ENCODE assay signal across 22 cellular contexts in the genomic region with DNA sequence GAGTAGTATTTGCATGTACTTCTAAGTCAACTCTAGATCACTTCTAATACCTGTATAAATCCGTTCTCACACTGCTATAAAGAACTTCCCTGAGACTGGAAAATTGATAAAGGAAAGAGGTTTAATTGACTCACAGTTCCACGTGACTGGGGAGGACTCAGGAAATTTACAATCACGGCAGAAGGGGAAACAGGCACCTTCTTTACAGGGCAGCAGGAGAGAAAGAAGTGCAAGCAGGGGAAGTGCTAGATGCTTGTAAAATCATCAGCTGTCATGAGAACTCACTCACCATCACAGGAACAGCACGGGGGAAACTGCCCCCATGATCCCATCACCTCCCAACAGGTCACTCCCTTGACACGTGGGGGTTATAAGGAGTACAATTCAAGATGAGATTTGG.
"Had no signal": no experiment of that assay in that cellular context is flagged by ENCODE, and none has a peak within 500 bp of the region (broad histone marks: within the 10 kb centered on the region; RNA-seq: fewer than 3 reads in every experiment).

No MANE protein-coding gene starts in this region.

- H3K27ac ChIP-seq: esophagus muscularis mucosa, left lung, parathyroid adenoma, right atrium auricular region, spleen, tibial nerve had no signal

- DNase-seq: activated CD4-positive, alpha-beta T cell treated with anti-CD3 and anti-CD28 coated beads, Interleukin-2, amount 50 U/mL, for 1 hour; activated CD8-positive, alpha-beta memory T cell treated with anti-CD3 and anti-CD28 coated beads, Interleukin-2, amount 10 ng/mL, durations not matched to agents 7 days and 5 days; activated CD8-positive, alpha-beta T cell treated with anti-CD3 and anti-CD28 coated beads, Interleukin-2, amount 10 ng/mL, durations not matched to agents 7 days and 5 days; activated naive CD4-positive, alpha-beta T cell; activated T-cell treated with anti-CD3 and anti-CD28 coated beads, Interleukin-2, amount 50 U/mL, for 72 hours; effector CD4-positive, alpha-beta T cell; kidney glomerular epithelial cell; left lung; naive B cell; nucleus accumbens; spleen; stimulated activated naive CD4-positive, alpha-beta T cell treated with Interleukin-2 at 50 U/mL for 16 hours; T-helper 2 cell had no signal

- H3K4me3 ChIP-seq: esophagus muscularis mucosa, left lung, lung, right atrium auricular region, spleen, tibial nerve had no signal

- H3K79me2 ChIP-seq: parathyroid adenoma had no signal

- H3K36me3 ChIP-seq: esophagus muscularis mucosa, left lung, right atrium auricular region, spleen, tibial nerve had no signal

- ATAC-seq: activated CD8-positive, alpha-beta memory T cell treated with anti-CD3 and anti-CD28 coated beads, Interleukin-2, amount 10 ng/mL, durations not matched to agents 7 days and 5 days; activated CD8-positive, alpha-beta T cell treated with anti-CD3 and anti-CD28 coated beads, Interleukin-2, amount 10 ng/mL, durations not matched to agents 7 days and 5 days; activated naive CD4-positive, alpha-beta T cell treated with anti-CD3 and anti-CD28 coated beads, Interleukin-2, amount 50 U/mL, for 72 hours; activated T-cell treated with anti-CD3 and anti-CD28 coated beads, Interleukin-2, amount 50 U/mL, for 72 hours; left lung; WTC11 had no signal

- FAIRE-seq: bronchial epithelial cell, frontal cortex had no signal

- H3K9me3 ChIP-seq: esophagus muscularis mucosa, left lung, right atrium auricular region, spleen, tibial nerve had no signal

- H3K4me1 ChIP-seq: esophagus muscularis mucosa, left lung, right atrium auricular region, tibial nerve had no signal

- H2AFZ ChIP-seq: parathyroid adenoma had no signal

- H3K27me3 ChIP-seq: esophagus muscularis mucosa, right atrium auricular region, spleen, tibial nerve had no signal
